In genomic region chr17:55237826-55238196, GRCh38 we compare ENCODE assay signal across 8 cellular contexts. TPM values are rescaled to one million over a fixed set of nuclear protein-coding genes. Genes with fewer than 3 reads are reported as not detected.
DNase-seq lines count a peak whose midpoint lies in the region; ATAC-seq and TF ChIP-seq lines count a peak whose summit lies in the region.

No MANE protein-coding gene starts in this region.

- intact Hi-C loops in ovary (cut with DNase I): loop anchor here in 1 of 4 donors (2.0 kb wide), 1 partner anchor 27 kb away; the partner anchor contains the start of gene HLF

- DNase-seq in GM06990 (ENCODE audit: extremely low read depth, insufficient read length): no peak
- DNase-seq in LNCaP clone FGC (ENCODE audit: low read depth): no peak
- no peak for DNase-seq in effector memory CD8-positive, alpha-beta T cell
- DNase-seq in ovary: no peak
- no peak for DNase-seq in AML-193 (lab: John Stamatoyannopoulos, UW)
- no peak for DNase-seq in 8988T
- DNase-seq in DMS79 (lab: John Stamatoyannopoulos, UW): no peak
- no peak for DNase-seq in NOMO-1 treated with DMSO at 0.1 percent for 48 hours (lab: John Stamatoyannopoulos, UW; ENCODE audit: unreplicated experiment)

- H3K4me3 ChIP-seq in GM06990 (replicated peaks; ENCODE audit: low read depth, low read length) (peak overlapping the region; percentile 73), LNCaP clone FGC (ENCODE audit: low read depth, low read length) (peak overlapping the region; percentile 59), ovary (peak overlapping the region; percentile 41)

- no peak for TF ChIP-seq EP300 in ovary (IDR thresholded peaks at IDR 0.05)

- no peak for TF ChIP-seq CTCF in GM06990 (IDR thresholded peaks at IDR 0.05; ENCODE audit: insufficient read depth, low read length, poor library complexity, severe bottlenecking)
- TF ChIP-seq CTCF in LNCaP clone FGC (IDR thresholded peaks at IDR 0.05; ENCODE audit: control insufficient read depth, extremely low read depth, insufficient read depth): no peak
- TF ChIP-seq CTCF in ovary (IDR thresholded peaks at IDR 0.05): no peak

- WGBS in ovary, 3 donors: 3 to 4% (median 3%) methylated on average over 7 of the region's 7 CpGs

- no peaks in the 10 kb centered on the region for H3K27me3 ChIP-seq in GM06990 (replicated peaks; ENCODE audit: control insufficient read depth, insufficient read depth, low read length)
- H3K27me3 ChIP-seq in ovary: no peaks in the 10 kb centered on the region

- no peak for ATAC-seq in effector memory CD8-positive, alpha-beta T cell (replicated peaks)

- H3K4me1 ChIP-seq in ovary (ENCODE audit: insufficient read depth): peaks cover 3% of the 10 kb centered on the region

- H3K27ac ChIP-seq in ovary: peak overlapping the region; percentile 58 to 87

- H3K4me3 Mint-ChIP-seq in effector memory CD8-positive, alpha-beta T cell: peak overlapping the region; percentile 74

- H3K36me3 Mint-ChIP-seq in effector memory CD8-positive, alpha-beta T cell (ENCODE audit: insufficient read depth): peaks cover 6% of the 10 kb centered on the region

- peaks cover under 1 to 8% of the 10 kb centered on the region in 2 donors for H3K27me3 Mint-ChIP-seq in effector memory CD8-positive, alpha-beta T cell

- H3K9me3 ChIP-seq in ovary: no peaks in the 10 kb centered on the region

- H3K27ac Mint-ChIP-seq in effector memory CD8-positive, alpha-beta T cell: peak overlapping the region; percentile 22 to 84

- TF ChIP-seq POLR2A in ovary (IDR thresholded peaks at IDR 0.05): no peak

- H3K36me3 ChIP-seq in GM06990 (ENCODE audit: control insufficient read depth, insufficient read depth, low read length): no peaks in the 10 kb centered on the region
- H3K36me3 ChIP-seq in ovary: no peaks in the 10 kb centered on the region

- peaks cover 3 to 7% of the 10 kb centered on the region in 2 donors for H3K4me1 Mint-ChIP-seq in effector memory CD8-positive, alpha-beta T cell (ENCODE audit: low read depth in 2 of 2)

- H3K9me3 Mint-ChIP-seq in effector memory CD8-positive, alpha-beta T cell: peaks cover 0 to 5% of the 10 kb centered on the region in 2 donors

RNA-seq across cellular contexts. Expression of gene HLF, which starts 26.9 kb away (rescaled TPM):
- 100 to 1,000 TPM in 1 of 7 donors, 10 to 100 TPM in 6; 38.9 to 106 (median 54.3) TPM for total RNA-seq in ovary
- polyA plus RNA-seq in ovary: 10 to 100 TPM; 28.0 to 37.9 TPM
